In genomic region chr14:20400965-20401593, GRCh38 we compare ENCODE assay signal across 11 cellular contexts. TPM values are rescaled to one million over a fixed set of nuclear protein-coding genes. Genes with fewer than 3 reads are reported as not detected.
A peak's percentile ranks its signal among the peaks of the same experiment; 100 is the strongest.
DNase-seq lines count a peak whose midpoint lies in the region; ATAC-seq and TF ChIP-seq lines count a peak whose summit lies in the region.
"Had no signal": no experiment of that assay in that cellular context is flagged by ENCODE, and none has a peak within 500 bp of the region (broad histone marks: within the 10 kb centered on the region; RNA-seq: fewer than 3 reads in every experiment).

No MANE protein-coding gene starts in this region.

- peak; percentile 43 for DNase-seq in SIG-M5 treated with dmso at 0.1 percent for 504 hours (lab: John Stamatoyannopoulos, UW; ENCODE audit: unreplicated experiment)
- DNase-seq in SIG-M5 (lab: John Stamatoyannopoulos, UW), result no peak
- DNase-seq in RWPE2 (ENCODE audit: low spot score), result no peak
- peak; percentile 62 for DNase-seq in dermis blood vessel endothelial cell
- peak; percentile 9 for DNase-seq in stimulated activated CD4-positive, alpha-beta T cell treated with anti-CD3 and anti-CD28 coated beads, Interleukin-2, amount 100 ng/mL, for 4 hours (ENCODE audit: low read depth)
- DNase-seq in T-helper 9 cell, result no peak
- DNase-seq in DMS153 treated with DMSO at 0.1 percent for 48 hours (lab: John Stamatoyannopoulos, UW; ENCODE audit: unreplicated experiment), result no peak
- DNase-seq: cortex of kidney, NCI-H774, sigmoid colon had no signal

- TF ChIP-seq CTCF in RWPE2 (IDR thresholded peaks at IDR 0.05; ENCODE audit: poor library complexity, severe bottlenecking), result no peak

- H3K4me1 ChIP-seq in RWPE2 (ENCODE audit: insufficient read depth, poor library complexity, severe bottlenecking), result peaks cover 17% of the 10 kb centered on the region
- H3K4me1 ChIP-seq: sigmoid colon had no signal

- H3K27ac ChIP-seq in RWPE2 (ENCODE audit: poor library complexity, severe bottlenecking), result peak overlapping the region; percentile 77
- H3K27ac ChIP-seq: sigmoid colon had no signal

- no peaks in the 10 kb centered on the region for H3K27me3 ChIP-seq in RWPE2 (ENCODE audit: insufficient read depth, poor library complexity, severe bottlenecking)
- H3K27me3 ChIP-seq: sigmoid colon had no signal

- ATAC-seq in RWPE2 (ENCODE audit: low read depth), result peak; percentile 98
- ATAC-seq in GM21717 (IDR thresholded peaks at IDR 0.05; ENCODE audit: unreplicated experiment), result no peak

- H3K9me3 ChIP-seq in RWPE2 (ENCODE audit: severe bottlenecking), result no peaks in the 10 kb centered on the region
- H3K9me3 ChIP-seq: sigmoid colon had no signal

- H3K36me3 ChIP-seq in RWPE2 (ENCODE audit: low read depth), result peaks cover 83% of the 10 kb centered on the region

- no peak overlapping the region for H3K4me3 ChIP-seq in RWPE2 (ENCODE audit: severe bottlenecking)
- H3K4me3 ChIP-seq: sigmoid colon had no signal

RNA-seq across cellular contexts. Expression of gene TEP1, which starts 12.2 kb away (rescaled TPM):
- 36.2 and 56.0 TPM in 2 replicates for total RNA-seq in dermis blood vessel endothelial cell

RNA-seq across cellular contexts. Expression of gene KLHL33, which starts 34.9 kb away (rescaled TPM):
- 0.09 and 0.17 TPM in 2 replicates for total RNA-seq in dermis blood vessel endothelial cell

RNA-seq across cellular contexts. Expression of gene OSGEP, which starts 53.5 kb away (rescaled TPM):
- total RNA-seq in dermis blood vessel endothelial cell, result 30.7 and 86.3 TPM in 2 replicates

RNA-seq across cellular contexts. Expression of gene APEX1, which starts 53.9 kb away (rescaled TPM):
- 63.1 and 83.3 TPM in 2 replicates for total RNA-seq in dermis blood vessel endothelial cell

RNA-seq across cellular contexts. Expression of gene PARP2, which starts 57.6 kb away (rescaled TPM):
- 7.1 and 9.0 TPM in 2 replicates for total RNA-seq in dermis blood vessel endothelial cell

Comparison
In these comparisons a context has a peak if more than half of its experiments do, and no peak if none do; other contexts are left out.
1. DNase-seq: peak in SIG-M5 treated with dmso at 0.1 percent for 504 hours (single experiment), dermis blood vessel endothelial cell (single experiment) and stimulated activated CD4-positive, alpha-beta T cell treated with anti-CD3 and anti-CD28 coated beads, Interleukin-2, amount 100 ng/mL, for 4 hours (single experiment); none in SIG-M5 (single experiment), RWPE2 (single experiment), T-helper 9 cell (single experiment) and DMS153 treated with DMSO at 0.1 percent for 48 hours (single experiment).